In genomic region chr14:93947282-93947681, GRCh38 we compare ENCODE assay signal across 1 cellular context.
A peak's percentile ranks its signal among the peaks of the same experiment; 100 is the strongest.
TF ChIP-seq lines count a peak whose summit lies in the region.

No MANE protein-coding gene starts in this region.

TF ChIP-seq in HepG2, 621 proteins besides CTCF, POLR2A, EP300 and RAD21:
- TF ChIP-seq CHCHD3 (CRISPR knock-in tag; IDR thresholded peaks at IDR 0.05) (no peak), ZBTB33 (CRISPR knock-in tag; IDR thresholded peaks at IDR 0.05) (peak; percentile 12; the same call in 1 of the 2 replicates)
